In the genomic region with DNA sequence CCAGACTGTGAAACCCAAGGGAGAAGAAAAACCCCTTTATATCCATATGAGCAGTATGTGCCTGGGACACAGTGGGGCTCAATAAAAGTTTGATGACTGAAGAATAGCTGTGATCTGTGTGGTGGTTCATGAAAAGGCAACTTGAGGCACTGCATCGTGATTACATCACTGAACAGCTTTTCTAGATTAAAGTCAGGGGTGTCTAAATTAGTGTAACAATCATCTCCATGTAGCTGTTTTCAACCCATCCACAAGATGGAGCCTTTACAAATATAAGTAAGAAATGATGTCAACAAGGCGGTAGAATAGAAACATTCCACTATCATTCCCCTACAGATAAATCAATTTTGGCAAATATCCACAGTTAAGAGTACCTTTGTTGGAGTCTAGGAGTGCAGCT, we compare ENCODE assay signal across 12 cellular contexts. TPM values are rescaled to one million over a fixed set of nuclear protein-coding genes. Genes with fewer than 3 reads are reported as not detected.
DNase-seq lines count a peak whose midpoint lies in the region; ATAC-seq, FAIRE-seq and TF ChIP-seq lines count a peak whose summit lies in the region.
"Had no signal": no experiment of that assay in that cellular context is flagged by ENCODE, and none has a peak within 500 bp of the region (broad histone marks: within the 10 kb centered on the region; RNA-seq: fewer than 3 reads in every experiment).

No MANE protein-coding gene starts in this region.

- H3K9me3 Mint-ChIP-seq in HFFc6 = peaks cover 10% of the 10 kb centered on the region
- peaks cover 10% of the 10 kb centered on the region for H3K9me3 Mint-ChIP-seq in activated naive CD4-positive, alpha-beta T cell treated with anti-CD3 and anti-CD28 coated beads for 36 hours

- peak; percentile 14 for ATAC-seq in mucosa of descending colon

- DNase-seq in NCI-H748 (lab: John Stamatoyannopoulos, UW; ENCODE audit: unreplicated experiment) (peak; percentile 20), NCI-H748 treated with DMSO at 0.1 percent for 48 hours (lab: John Stamatoyannopoulos, UW) (no peak), HFFc6 (no peak), adipocyte (ENCODE audit: low read depth) (peak; percentile 25), mucosa of descending colon (no peak), urothelium cell line (ENCODE audit: low spot score) (no peak), NCI-H345 (lab: John Stamatoyannopoulos, UW) (no peak)
- DNase-seq in activated naive CD4-positive, alpha-beta T cell treated with anti-CD3 and anti-CD28 coated beads for 36 hours = no peak
- DNase-seq: activated naive CD4-positive, alpha-beta T cell treated with anti-CD3 and anti-CD28 coated beads, Interleukin-2, amount 10 ng/mL, durations not matched to agents 7 days and 5 days; sigmoid colon; stimulated activated CD8-positive, alpha-beta memory T cell treated with anti-CD3 and anti-CD28 coated beads, Interleukin-4, amount 100 ng/mL, for 48 hours; T-helper 9 cell had no signal

- H3K36me3 Mint-ChIP-seq in HFFc6 (ENCODE audit: low read depth) = no peaks in the 10 kb centered on the region
- H3K36me3 Mint-ChIP-seq in activated naive CD4-positive, alpha-beta T cell treated with anti-CD3 and anti-CD28 coated beads for 36 hours (ENCODE audit: low read depth) = no peaks in the 10 kb centered on the region
- H3K36me3 Mint-ChIP-seq: activated naive CD4-positive, alpha-beta T cell treated with anti-CD3 and anti-CD28 coated beads, Interleukin-2, amount 10 ng/mL, durations not matched to agents 7 days and 5 days had no signal

- no peak overlapping the region for H3K4me3 ChIP-seq in adipocyte (ENCODE audit: low read length)
- H3K4me3 ChIP-seq in mucosa of descending colon = no peak overlapping the region
- H3K4me3 ChIP-seq: sigmoid colon had no signal

- H3K4me1 ChIP-seq in adipocyte (ENCODE audit: control insufficient read depth, insufficient read depth, low read length) (peaks cover 3% of the 10 kb centered on the region), mucosa of descending colon (ENCODE audit: low read depth) (no peaks in the 10 kb centered on the region)

- CTCF ChIA-PET in activated naive CD4-positive, alpha-beta T cell treated with anti-CD3 and anti-CD28 coated beads for 36 hours (lab: Charles Lee) = no interaction called here

- no peak for FAIRE-seq in urothelium cell line (lab: Jason Lieb, UNC)

- H3K4me3 Mint-ChIP-seq in HFFc6 = no peak overlapping the region
- H3K4me3 Mint-ChIP-seq in activated naive CD4-positive, alpha-beta T cell treated with anti-CD3 and anti-CD28 coated beads for 36 hours = no peak overlapping the region
- H3K4me3 Mint-ChIP-seq: activated naive CD4-positive, alpha-beta T cell treated with anti-CD3 and anti-CD28 coated beads, Interleukin-2, amount 10 ng/mL, durations not matched to agents 7 days and 5 days had no signal

- no peaks in the 10 kb centered on the region for H3K36me3 ChIP-seq in adipocyte (ENCODE audit: control insufficient read depth, insufficient read depth, low read length, severe bottlenecking)
- no peaks in the 10 kb centered on the region for H3K36me3 ChIP-seq in mucosa of descending colon (ENCODE audit: low read depth)
- H3K36me3 ChIP-seq: sigmoid colon had no signal

- H3K27ac Mint-ChIP-seq in HFFc6 = no peak overlapping the region
- H3K27ac Mint-ChIP-seq in activated naive CD4-positive, alpha-beta T cell treated with anti-CD3 and anti-CD28 coated beads for 36 hours = no peak overlapping the region
- H3K27ac Mint-ChIP-seq: activated naive CD4-positive, alpha-beta T cell treated with anti-CD3 and anti-CD28 coated beads, Interleukin-2, amount 10 ng/mL, durations not matched to agents 7 days and 5 days had no signal

- no peak overlapping the region for H3K9ac ChIP-seq in adipocyte (ENCODE audit: low read length)

- intact Hi-C loops in mucosa of descending colon (cut with DNase I, micrococcal nuclease) = no loop called here
- intact Hi-C loops in activated naive CD4-positive, alpha-beta T cell treated with anti-CD3 and anti-CD28 coated beads for 36 hours (cut with micrococcal nuclease) = no loop called here

- H3K9me3 ChIP-seq in adipocyte (ENCODE audit: control insufficient read depth, low read length) (peaks cover 13% of the 10 kb centered on the region), mucosa of descending colon (peaks cover 17% of the 10 kb centered on the region)

- H3K4me1 Mint-ChIP-seq in HFFc6 (ENCODE audit: low read depth) = peaks cover 8% of the 10 kb centered on the region
- H3K4me1 Mint-ChIP-seq in activated naive CD4-positive, alpha-beta T cell treated with anti-CD3 and anti-CD28 coated beads for 36 hours (ENCODE audit: low read depth) = peaks cover 3% of the 10 kb centered on the region

- H3K27me3 ChIP-seq in adipocyte (replicated peaks; ENCODE audit: control insufficient read depth, insufficient read depth, low read length) = no peaks in the 10 kb centered on the region
- H3K27me3 ChIP-seq: sigmoid colon had no signal

- peaks cover 22% of the 10 kb centered on the region for H3K27me3 Mint-ChIP-seq in HFFc6 (ENCODE audit: insufficient read depth)
- peaks cover 19% of the 10 kb centered on the region for H3K27me3 Mint-ChIP-seq in activated naive CD4-positive, alpha-beta T cell treated with anti-CD3 and anti-CD28 coated beads for 36 hours (ENCODE audit: low read depth)
- H3K27me3 Mint-ChIP-seq: activated naive CD4-positive, alpha-beta T cell treated with anti-CD3 and anti-CD28 coated beads, Interleukin-2, amount 10 ng/mL, durations not matched to agents 7 days and 5 days had no signal

- peak; percentile 56 for TF ChIP-seq CTCF in HFFc6 (IDR thresholded peaks at IDR 0.05)
- no peak for TF ChIP-seq CTCF in mucosa of descending colon (IDR thresholded peaks at IDR 0.05)

RNA-seq across cellular contexts. Expression of a gene that starts 55.5 kb away (rescaled TPM):
- total RNA-seq in HFFc6 (2021; fragmentation: NEBNext Ultra II Directional; extraction: Animal tissue kit (Norgen Biotek cat#: 25700)) = 100 to 1,000 TPM in 4 of 6 experiments, 10 to 100 TPM in 2; 96.1 to 116 (median 106) TPM
- 10 to 100 TPM; 45.0 to 72.1 (median 63.0) TPM for total RNA-seq in mucosa of descending colon
- 10 to 100 TPM; 34.1 to 35.1 TPM for total RNA-seq in activated naive CD4-positive, alpha-beta T cell treated with anti-CD3 and anti-CD28 coated beads for 36 hours

Comparison
In these comparisons a context has a peak if more than half of its experiments do, and no peak if none do; other contexts are left out.
1. DNase-seq: peak in NCI-H748 (single experiment) and adipocyte (single experiment); none in NCI-H748 treated with DMSO at 0.1 percent for 48 hours (single experiment), HFFc6 (single experiment), mucosa of descending colon (0 of 3), urothelium cell line (single experiment), NCI-H345 (single experiment) and activated naive CD4-positive, alpha-beta T cell treated with anti-CD3 and anti-CD28 coated beads for 36 hours (single experiment).